23 cellular contexts compared by ENCODE assay signal in the genomic region with DNA sequence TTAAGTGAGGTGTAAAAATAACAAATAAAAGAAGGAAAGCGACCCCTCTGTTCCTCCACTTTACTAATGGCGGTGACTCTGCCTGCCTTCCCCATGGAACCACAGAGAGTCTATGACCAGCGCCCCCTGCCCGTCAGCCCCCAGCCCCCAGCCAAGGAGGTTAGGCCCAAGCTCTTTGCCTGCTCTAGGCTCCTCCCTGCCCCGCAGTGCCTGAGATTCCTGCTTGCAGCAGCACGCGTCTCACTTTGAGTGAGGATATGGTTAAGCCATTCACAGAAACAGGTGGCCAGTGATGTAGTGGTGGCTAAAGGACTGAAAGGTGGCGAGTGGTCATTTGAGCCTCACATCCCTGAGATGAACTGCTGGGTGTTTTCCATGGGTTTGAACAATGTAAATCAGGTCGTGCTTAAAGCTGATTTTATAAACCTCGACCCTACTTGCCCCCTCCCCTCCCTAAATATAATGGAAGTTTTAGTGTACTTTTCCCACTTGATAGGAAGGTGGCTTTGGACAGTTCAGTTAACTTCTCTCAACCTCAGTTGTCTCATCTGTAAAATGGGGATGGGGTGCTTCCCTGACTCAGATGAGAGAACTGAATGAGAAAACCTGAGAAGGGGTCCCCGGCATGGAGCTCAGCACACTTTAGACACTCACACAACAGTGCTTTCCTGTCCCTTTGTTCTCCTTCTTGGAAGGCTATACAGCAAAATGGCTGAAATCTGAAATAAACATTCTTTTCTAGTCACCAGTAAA. TPM values are rescaled to one million over a fixed set of nuclear protein-coding genes. Genes with fewer than 3 reads are reported as not detected.
DNase-seq lines count a peak whose midpoint lies in the region; ATAC-seq lines count a peak whose summit lies in the region.
"Had no signal": no experiment of that assay in that cellular context is flagged by ENCODE, and none has a peak within 500 bp of the region (broad histone marks: within the 10 kb centered on the region; RNA-seq: fewer than 3 reads in every experiment).

No MANE protein-coding gene starts in this region.

- POLR2A ChIA-PET in activated CD4-positive, alpha-beta memory T cell treated with anti-CD3 and anti-CD28 coated beads for 36 hours (lab: Charles Lee) = interaction anchor here (1.2 to 1.5 kb wide), 2 partner anchors 213 to 232 kb away, joined by 3 to 5 read pairs; no protein-coding TSS in a partner anchor
- POLR2A ChIA-PET in activated CD4-positive, alpha-beta memory T cell treated with anti-CD3 and anti-CD28 coated beads, Interleukin-2, amount 10 ng/mL, durations not matched to agents 7 days and 5 days (lab: Charles Lee) = interaction anchor here (1.4 to 1.5 kb wide), 2 partner anchors 31 to 123 kb away, joined by 3 to 4 read pairs; a partner anchor contains a TSS

- H3K36me3 Mint-ChIP-seq in activated CD4-positive, alpha-beta memory T cell treated with anti-CD3 and anti-CD28 coated beads for 36 hours = peaks cover 13% of the 10 kb centered on the region
- no peaks in the 10 kb centered on the region for H3K36me3 Mint-ChIP-seq in activated CD4-positive, alpha-beta memory T cell treated with anti-CD3 and anti-CD28 coated beads, Interleukin-2, amount 10 ng/mL, durations not matched to agents 7 days and 5 days (ENCODE audit: low read depth)
- H3K36me3 Mint-ChIP-seq in activated T-helper 17 cell treated with anti-CD3 and anti-CD28 coated beads, Interleukin-2, amount 50 U/mL, for 72 hours (ENCODE audit: low read depth) = peaks cover 20% of the 10 kb centered on the region
- H3K36me3 Mint-ChIP-seq: IgD-negative memory B cell had no signal

- H3K4me1 Mint-ChIP-seq in activated CD4-positive, alpha-beta memory T cell treated with anti-CD3 and anti-CD28 coated beads for 36 hours (ENCODE audit: low read depth) = peaks cover 61% of the 10 kb centered on the region
- H3K4me1 Mint-ChIP-seq in activated CD4-positive, alpha-beta memory T cell treated with anti-CD3 and anti-CD28 coated beads, Interleukin-2, amount 10 ng/mL, durations not matched to agents 7 days and 5 days = peaks cover 38% of the 10 kb centered on the region
- H3K4me1 Mint-ChIP-seq in activated T-helper 17 cell treated with anti-CD3 and anti-CD28 coated beads, Interleukin-2, amount 50 U/mL, for 72 hours = peaks cover 40% of the 10 kb centered on the region

- DNase-seq in activated CD4-positive, alpha-beta memory T cell treated with anti-CD3 and anti-CD28 coated beads for 36 hours = no peak
- no peak for DNase-seq in activated CD4-positive, alpha-beta memory T cell treated with anti-CD3 and anti-CD28 coated beads, Interleukin-2, amount 10 ng/mL, durations not matched to agents 7 days and 5 days
- DNase-seq in ELF-1 (ENCODE audit: low read depth, low spot score) = peak; percentile 35
- peak; percentile 39 for DNase-seq in iPS-NIHi11 (ENCODE audit: low spot score)
- DNase-seq in cerebellar cortex (ENCODE audit: low spot score) = no peak
- no peak for DNase-seq in NCI-H1436 treated with DMSO at 0.1 percent for 48 hours (lab: John Stamatoyannopoulos, UW)
- DNase-seq in stimulated activated CD4-positive, alpha-beta T cell treated with anti-CD3 and anti-CD28 coated beads, Interleukin-15, amount 100 ng/mL, for 24 hours = no peak
- DNase-seq: DMS79 treated with DMSO at 0.1 percent for 48 hours, HCEC 1CT, Kasumi-1, MG63, NCI-H1048, NCI-H1436, NCI-H2029, NCI-H345, NCI-H524 treated with DMSO at 0.1 percent for 48 hours had no signal

- no peak overlapping the region for H3K4me3 Mint-ChIP-seq in activated CD4-positive, alpha-beta memory T cell treated with anti-CD3 and anti-CD28 coated beads for 36 hours
- no peak overlapping the region for H3K4me3 Mint-ChIP-seq in activated CD4-positive, alpha-beta memory T cell treated with anti-CD3 and anti-CD28 coated beads, Interleukin-2, amount 10 ng/mL, durations not matched to agents 7 days and 5 days
- H3K4me3 Mint-ChIP-seq in activated T-helper 17 cell treated with anti-CD3 and anti-CD28 coated beads, Interleukin-2, amount 50 U/mL, for 72 hours = peak overlapping the region; percentile 61
- H3K4me3 Mint-ChIP-seq: B cell, IgD-negative memory B cell had no signal

- H3K27me3 Mint-ChIP-seq in activated CD4-positive, alpha-beta memory T cell treated with anti-CD3 and anti-CD28 coated beads for 36 hours = peaks cover 4% of the 10 kb centered on the region
- peaks cover 10% of the 10 kb centered on the region for H3K27me3 Mint-ChIP-seq in activated CD4-positive, alpha-beta memory T cell treated with anti-CD3 and anti-CD28 coated beads, Interleukin-2, amount 10 ng/mL, durations not matched to agents 7 days and 5 days
- H3K27me3 Mint-ChIP-seq in activated T-helper 17 cell treated with anti-CD3 and anti-CD28 coated beads, Interleukin-2, amount 50 U/mL, for 72 hours = no peaks in the 10 kb centered on the region

- peaks cover 3% of the 10 kb centered on the region for H3K9me3 Mint-ChIP-seq in activated CD4-positive, alpha-beta memory T cell treated with anti-CD3 and anti-CD28 coated beads for 36 hours
- peaks cover 5% of the 10 kb centered on the region for H3K9me3 Mint-ChIP-seq in activated CD4-positive, alpha-beta memory T cell treated with anti-CD3 and anti-CD28 coated beads, Interleukin-2, amount 10 ng/mL, durations not matched to agents 7 days and 5 days
- peaks cover 4% of the 10 kb centered on the region for H3K9me3 Mint-ChIP-seq in activated T-helper 17 cell treated with anti-CD3 and anti-CD28 coated beads, Interleukin-2, amount 50 U/mL, for 72 hours
- H3K9me3 Mint-ChIP-seq: IgD-negative memory B cell had no signal

- no peak for ATAC-seq in activated T-helper 17 cell treated with anti-CD3 and anti-CD28 coated beads, Interleukin-2, amount 50 U/mL, for 72 hours (replicated peaks)

- H3K27ac Mint-ChIP-seq in activated CD4-positive, alpha-beta memory T cell treated with anti-CD3 and anti-CD28 coated beads for 36 hours = peak overlapping the region; percentile 34
- H3K27ac Mint-ChIP-seq in activated CD4-positive, alpha-beta memory T cell treated with anti-CD3 and anti-CD28 coated beads, Interleukin-2, amount 10 ng/mL, durations not matched to agents 7 days and 5 days = no peak overlapping the region
- peak overlapping the region; percentile 86 for H3K27ac Mint-ChIP-seq in activated T-helper 17 cell treated with anti-CD3 and anti-CD28 coated beads, Interleukin-2, amount 50 U/mL, for 72 hours
- H3K27ac Mint-ChIP-seq: B cell, IgD-negative memory B cell had no signal

- CTCF ChIA-PET in activated CD4-positive, alpha-beta memory T cell treated with anti-CD3 and anti-CD28 coated beads for 36 hours (lab: Charles Lee) = interaction anchor here (0.5 to 3.8 kb wide), 7 partner anchors 45 to 349 kb away, joined by 3 to 19 read pairs (median 4); no protein-coding TSS in a partner anchor
- CTCF ChIA-PET in activated CD4-positive, alpha-beta memory T cell treated with anti-CD3 and anti-CD28 coated beads, Interleukin-2, amount 10 ng/mL, durations not matched to agents 7 days and 5 days (lab: Charles Lee) = interaction anchor here (1.4 to 2.6 kb wide), 2 partner anchors 227 kb away, joined by 4 to 10 read pairs; no protein-coding TSS in a partner anchor

- intact Hi-C loops in activated CD4-positive, alpha-beta memory T cell treated with anti-CD3 and anti-CD28 coated beads for 36 hours (cut with micrococcal nuclease) = no loop called here

RNA-seq across cellular contexts. Expression of a gene that starts 46.5 kb away (rescaled TPM):
- total RNA-seq in activated CD4-positive, alpha-beta memory T cell treated with anti-CD3 and anti-CD28 coated beads for 36 hours = 1 to 10 TPM; 1.1 to 1.7 TPM
- not detected for total RNA-seq in activated CD4-positive, alpha-beta memory T cell treated with anti-CD3 and anti-CD28 coated beads, Interleukin-2, amount 10 ng/mL, durations not matched to agents 7 days and 5 days
- 1 to 10 TPM in 1 of 2 donors, under 1 TPM in 1; 0.41 to 2.7 TPM for total RNA-seq in activated T-helper 17 cell treated with anti-CD3 and anti-CD28 coated beads, Interleukin-2, amount 50 U/mL, for 72 hours
- total RNA-seq: A172, B cell, G401, HT1080, RPMI7951 had no signal

Comparison
In these comparisons a context has a peak if more than half of its experiments do, and no peak if none do; other contexts are left out.
1. DNase-seq: peak in ELF-1 (single experiment) and iPS-NIHi11 (single experiment); none in activated CD4-positive, alpha-beta memory T cell treated with anti-CD3 and anti-CD28 coated beads for 36 hours (single experiment), activated CD4-positive, alpha-beta memory T cell treated with anti-CD3 and anti-CD28 coated beads, Interleukin-2, amount 10 ng/mL, durations not matched to agents 7 days and 5 days (single experiment), cerebellar cortex (single experiment), NCI-H1436 treated with DMSO at 0.1 percent for 48 hours (single experiment) and stimulated activated CD4-positive, alpha-beta T cell treated with anti-CD3 and anti-CD28 coated beads, Interleukin-15, amount 100 ng/mL, for 24 hours (single experiment).